Comparison of ENCODE assay signal across 13 cellular contexts in the genomic region with DNA sequence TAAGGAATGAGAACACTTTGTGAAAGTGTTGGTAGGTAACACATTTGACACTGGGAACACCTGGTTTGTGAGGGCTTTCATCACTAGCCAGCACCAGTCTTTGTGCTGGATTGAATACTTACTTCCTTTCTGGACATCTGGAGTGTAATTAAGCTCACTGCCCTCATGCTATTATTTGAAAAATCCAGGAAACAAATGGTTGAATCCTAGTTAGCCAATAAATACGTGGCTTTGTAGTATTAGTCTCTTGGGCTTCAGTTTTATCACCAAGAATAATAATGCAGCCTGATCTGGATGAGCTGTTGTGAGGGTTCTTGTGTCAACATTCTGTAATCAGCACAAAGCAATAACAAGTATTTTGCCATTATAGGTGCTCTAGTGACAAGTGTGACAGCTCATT. TPM values are rescaled to one million over a fixed set of nuclear protein-coding genes. Genes with fewer than 3 reads are reported as not detected.
DNase-seq lines count a peak whose midpoint lies in the region; ATAC-seq and TF ChIP-seq lines count a peak whose summit lies in the region.
"Had no signal": no experiment of that assay in that cellular context is flagged by ENCODE, and none has a peak within 500 bp of the region (broad histone marks: within the 10 kb centered on the region; RNA-seq: fewer than 3 reads in every experiment).

No MANE protein-coding gene starts in this region.

- intact Hi-C loops in PC-9 (cut with micrococcal nuclease; ENCODE audit: unreplicated experiment) = no loop called here

- H4K20me1 ChIP-seq in PC-9 (ENCODE audit: insufficient read depth) = no peaks in the 10 kb centered on the region

- ATAC-seq in GM21526 (IDR thresholded peaks at IDR 0.05; ENCODE audit: low FRiP score, unreplicated experiment) = no peak

- no peak for TF ChIP-seq CTCF in AG10803 (conservative IDR thresholded peaks at IDR 0.05; ENCODE audit: low read length)
- no peak for TF ChIP-seq CTCF in PC-9 (conservative IDR thresholded peaks at IDR 0.05)

- H3K4me1 ChIP-seq in muscle layer of colon (ENCODE audit: insufficient read depth, low read length) (peaks cover 53% of the 10 kb centered on the region), PC-9 (replicated peaks; ENCODE audit: insufficient read depth) (peaks cover 25% of the 10 kb centered on the region)
- H3K4me1 ChIP-seq in effector memory CD4-positive, alpha-beta T cell (ENCODE audit: control insufficient read depth, insufficient read depth, low read length, poor library complexity, severe bottlenecking) = no peaks in the 10 kb centered on the region
- H3K4me1 ChIP-seq: prostate gland had no signal

- no peaks in the 10 kb centered on the region for H3K9me2 ChIP-seq in PC-9 (ENCODE audit: insufficient read depth)

- no peaks in the 10 kb centered on the region for H3K36me3 ChIP-seq in muscle layer of colon (ENCODE audit: insufficient read depth, low read length)
- H3K36me3 ChIP-seq in effector memory CD4-positive, alpha-beta T cell (ENCODE audit: control insufficient read depth, insufficient read depth, low read length) = no peaks in the 10 kb centered on the region
- no peaks in the 10 kb centered on the region for H3K36me3 ChIP-seq in PC-9 (ENCODE audit: low read depth)
- H3K36me3 ChIP-seq: prostate gland had no signal

- H3K27ac ChIP-seq in muscle layer of colon (ENCODE audit: low read depth, low read length) (peak overlapping the region; percentile 27), PC-9 (no peak overlapping the region)
- H3K27ac ChIP-seq in effector memory CD4-positive, alpha-beta T cell (ENCODE audit: insufficient read depth, low read length, poor library complexity, severe bottlenecking) = no peak overlapping the region
- H3K27ac ChIP-seq: prostate gland, VCaP had no signal

- H2AFZ ChIP-seq in PC-9 = no peak overlapping the region

- no TSS peak for BruUV-seq in PC-9 (replicated peaks; lab: Mats Ljungman, UMichigan)

- H3K9me3 ChIP-seq in muscle layer of colon (ENCODE audit: low read length) = no peaks in the 10 kb centered on the region
- H3K9me3 ChIP-seq in effector memory CD4-positive, alpha-beta T cell (ENCODE audit: control insufficient read depth, low read length) = no peaks in the 10 kb centered on the region
- no peaks in the 10 kb centered on the region for H3K9me3 ChIP-seq in PC-9 (ENCODE audit: insufficient read depth, low read depth)
- H3K9me3 ChIP-seq: prostate gland had no signal

- H3K4me3 ChIP-seq in AG10803 (ENCODE audit: low read length) (no peak overlapping the region), muscle layer of colon (ENCODE audit: low read depth in 1 of 2, low read length in 2 of 2) (no peak overlapping the region), PC-9 (no peak overlapping the region)
- no peak overlapping the region for H3K4me3 ChIP-seq in effector memory CD4-positive, alpha-beta T cell (ENCODE audit: insufficient read depth, low read depth, low read length, poor library complexity, severe bottlenecking)
- H3K4me3 ChIP-seq: prostate gland had no signal

- POLR2A ChIA-PET in PC-9 (lab: Charles Lee; ENCODE audit: unreplicated experiment) = interaction anchor here (0.6 kb wide), 1 partner anchor 14 kb away, joined by 3 read pairs; no protein-coding TSS in a partner anchor

- CTCF ChIA-PET in PC-9 (lab: Charles Lee) = no interaction called here

- H3K4me2 ChIP-seq in PC-9 = no peak overlapping the region

- DNase-seq in AG10803 (ENCODE audit: low read depth) = peak; percentile 61
- peak; percentile 3 for DNase-seq in NCI-H1092 (lab: John Stamatoyannopoulos, UW)
- DNase-seq in NCI-H774 (lab: John Stamatoyannopoulos, UW) = peak; percentile 43
- DNase-seq in effector memory CD4-positive, alpha-beta T cell = no peak
- no peak for DNase-seq in GOT3 (lab: John Stamatoyannopoulos, UW)
- DNase-seq in PC-9 = no peak
- DNase-seq: activated gamma-delta T cell, NCI-H187 treated with DMSO at 0.1 percent for 48 hours had no signal

- peaks cover 6% of the 10 kb centered on the region; the same call in 1 of the 2 replicates for H3F3A ChIP-seq in PC-9 (ENCODE audit: insufficient read depth, low read depth)

- H3K79me2 ChIP-seq in PC-9 (ENCODE audit: low read depth) = no peaks in the 10 kb centered on the region

- H3K27me3 ChIP-seq in muscle layer of colon (ENCODE audit: control insufficient read depth in 1 of 2, insufficient read depth in 2 of 2, low read length in 2 of 2) = no peaks in the 10 kb centered on the region
- no peaks in the 10 kb centered on the region for H3K27me3 ChIP-seq in effector memory CD4-positive, alpha-beta T cell (replicated peaks; ENCODE audit: control insufficient read depth, insufficient read depth, low read length, poor library complexity, severe bottlenecking)
- no peaks in the 10 kb centered on the region for H3K27me3 ChIP-seq in PC-9 (ENCODE audit: insufficient read depth, low read depth)

- H3K9ac ChIP-seq in muscle layer of colon (ENCODE audit: low read length) = no peak overlapping the region

RNA-seq across cellular contexts. Expression of gene CCDC80, which starts 12.9 kb away (rescaled TPM):
- 142 and 162 TPM in 2 replicates for total RNA-seq in PC-9 (2021)
- total RNA-seq: activated CD8-positive, alpha-beta memory T cell treated with anti-CD3 and anti-CD28 coated beads for 36 hours had no signal

Comparison
In these comparisons a context has a peak if more than half of its experiments do, and no peak if none do; other contexts are left out.
1. DNase-seq: peak in AG10803 (single experiment), NCI-H1092 (single experiment) and NCI-H774 (single experiment); none in effector memory CD4-positive, alpha-beta T cell (0 of 3), GOT3 (single experiment) and PC-9 (0 of 2).